7 cellular contexts compared by ENCODE assay signal in genomic region chr5:112420111-112420864, GRCh38. TPM values are rescaled to one million over a fixed set of nuclear protein-coding genes. Genes with fewer than 3 reads are reported as not detected.
DNase-seq lines count a peak whose midpoint lies in the region; ATAC-seq and TF ChIP-seq lines count a peak whose summit lies in the region.

No MANE protein-coding gene starts in this region.

- no peaks in the 10 kb centered on the region for H3K9me3 ChIP-seq in iPS DF 6.9 (ENCODE audit: control insufficient read depth, insufficient read depth, low read length)

- DNase-seq in G401 (ENCODE audit: low spot score) (peak; percentile 11), HT-29 (ENCODE audit: low spot score) (peak; percentile 68), OCI-M1 (lab: John Stamatoyannopoulos, UW) (peak; percentile 85), brain microvascular endothelial cell (peak; percentile 38), iPS DF 6.9 (ENCODE audit: low read depth, low spot score) (no peak), retina (peak; percentile 95)

- H3K27ac ChIP-seq in brain microvascular endothelial cell: no peak overlapping the region
- no peak overlapping the region for H3K27ac ChIP-seq in iPS DF 6.9 (ENCODE audit: low read length)

- no peaks in the 10 kb centered on the region for H3K4me1 ChIP-seq in iPS DF 6.9 (ENCODE audit: control insufficient read depth, insufficient read depth, low read length)

- ATAC-seq in GM21447 (IDR thresholded peaks at IDR 0.05; ENCODE audit: unreplicated experiment): peak; percentile 79

- no CpG with 5 or more reads among the region's 51 CpGs for WGBS in iPS DF 6.9 (ENCODE audit: insufficient coverage, insufficient read length)

- H3K4me3 ChIP-seq in brain microvascular endothelial cell (ENCODE audit: low read depth, low read length) (peak overlapping the region; percentile 68), iPS DF 6.9 (ENCODE audit: low read length) (peak overlapping the region; percentile 97; the same call in 1 of the 2 replicates)

- no peaks in the 10 kb centered on the region for H3K36me3 ChIP-seq in brain microvascular endothelial cell (replicated peaks)
- H3K36me3 ChIP-seq in iPS DF 6.9 (ENCODE audit: control insufficient read depth, insufficient read depth, low read length): no peaks in the 10 kb centered on the region

- in situ Hi-C loops in G401 (cut with HindIII; ENCODE audit: low sequenced_read_pairs) (no loop called here), brain microvascular endothelial cell (cut with HindIII; ENCODE audit: low pct_ligation_motif_present, low sequenced_read_pairs) (no loop called here)

- TF ChIP-seq CTCF in brain microvascular endothelial cell (IDR thresholded peaks at IDR 0.05; ENCODE audit: low read depth, low read length, missing control alignments): peak; percentile 92

- H3K27me3 ChIP-seq in brain microvascular endothelial cell (replicated peaks) (peaks cover 17% of the 10 kb centered on the region), iPS DF 6.9 (ENCODE audit: control insufficient read depth, insufficient read depth, low read length) (peaks cover 10% of the 10 kb centered on the region; the same call in 1 of the 2 replicates)

RNA-seq across cellular contexts. Expression of gene EPB41L4A, which starts 1.2 kb away (rescaled TPM):
- not detected in 2 replicates for total RNA-seq in G401 (2014; rRNA removed; shearing (Covaris generic))
- 0.48 and 2.2 TPM in 2 replicates for total RNA-seq in HT-29 (2014; rRNA removed; shearing (Covaris generic))
